In genomic region chr6:55069132-55069781, GRCh38 we compare ENCODE assay signal across 8 cellular contexts.
DNase-seq lines count a peak whose midpoint lies in the region; ATAC-seq and TF ChIP-seq lines count a peak whose summit lies in the region.

No MANE protein-coding gene starts in this region.

- no peak overlapping the region for H3K4me3 ChIP-seq in astrocyte of the cerebellum (ENCODE audit: low read depth, low read length)

- DNase-seq in SIG-M5 treated with dmso at 0.1 percent for 504 hours (lab: John Stamatoyannopoulos, UW; ENCODE audit: unreplicated experiment) (peak; percentile 20), SIG-M5 (lab: John Stamatoyannopoulos, UW) (no peak), NCI-H2171 (lab: John Stamatoyannopoulos, UW) (peak; percentile 3), astrocyte of the cerebellum (ENCODE audit: low read depth) (peak; percentile 62), islet precursor cell (peak; percentile 55), GF-D8 (lab: John Stamatoyannopoulos, UW) (no peak)

- TF ChIP-seq CTCF in astrocyte of the cerebellum (IDR thresholded peaks at IDR 0.05; ENCODE audit: low read depth, low read length, missing control alignments) = peak; percentile 62

- in situ Hi-C loops in astrocyte of the cerebellum (cut with HindIII; ENCODE audit: low sequenced_read_pairs) = no loop called here

- ATAC-seq in GM21576 (IDR thresholded peaks at IDR 0.05; ENCODE audit: unreplicated experiment) (no peak), HG03457 (IDR thresholded peaks at IDR 0.05; ENCODE audit: unreplicated experiment) (no peak)

Comparison
In these comparisons a context has a peak if more than half of its experiments do, and no peak if none do; other contexts are left out.
1. DNase-seq: peak in SIG-M5 treated with dmso at 0.1 percent for 504 hours (single experiment), NCI-H2171 (single experiment), astrocyte of the cerebellum (single experiment) and islet precursor cell (single experiment); none in SIG-M5 (single experiment) and GF-D8 (single experiment).